In genomic region chr11:104531075-104531474, GRCh38 we compare ENCODE assay signal across 9 cellular contexts.
A peak's percentile ranks its signal among the peaks of the same experiment; 100 is the strongest.
DNase-seq lines count a peak whose midpoint lies in the region; ATAC-seq, FAIRE-seq and TF ChIP-seq lines count a peak whose summit lies in the region.
"Had no signal": no experiment of that assay in that cellular context is flagged by ENCODE, and none has a peak within 500 bp of the region (broad histone marks: within the 10 kb centered on the region; RNA-seq: fewer than 3 reads in every experiment).

No MANE protein-coding gene starts in this region.

- H3K4me1 ChIP-seq in mammary epithelial cell (ENCODE audit: insufficient read depth, low read length) = no peaks in the 10 kb centered on the region

- H3K9me3 ChIP-seq in mammary epithelial cell (replicated peaks; ENCODE audit: insufficient read depth, low read length) = no peaks in the 10 kb centered on the region

- in situ Hi-C loops in mammary epithelial cell (cut with MboI; ENCODE audit: low sequenced_read_pairs in 2 of 2) = no loop called here

- H2AFZ ChIP-seq in mammary epithelial cell (ENCODE audit: low read depth, low read length) = no peak overlapping the region

- no peak overlapping the region for H3K4me3 Mint-ChIP-seq in mesothelial cell of epicardium

- H3K27ac ChIP-seq in mammary epithelial cell (ENCODE audit: insufficient read depth, low read depth, low read length) = no peak overlapping the region

- no peak for FAIRE-seq in HTR-8/SVneo (lab: Jason Lieb, UNC)

- 94% methylated on average over 2 of the region's 2 CpGs for WGBS in mammary epithelial cell (ENCODE audit: low coverage, missing lambda C conversion rate)

- no peaks in the 10 kb centered on the region for H4K20me1 ChIP-seq in mammary epithelial cell (ENCODE audit: insufficient read depth, low read length)

- dilution Hi-C loops in mammary epithelial cell (cut with HindIII; ENCODE audit: low sequenced_read_pairs) = no loop called here

- H3K27me3 ChIP-seq in mammary epithelial cell (ENCODE audit: insufficient read depth, low read length) = no peaks in the 10 kb centered on the region

- H3K36me3 Mint-ChIP-seq in mesothelial cell of epicardium = no peaks in the 10 kb centered on the region

- H3K4me2 ChIP-seq in mammary epithelial cell (ENCODE audit: insufficient read depth, low read depth, low read length) = no peak overlapping the region

- no peak for ATAC-seq in GM19463 (IDR thresholded peaks at IDR 0.05; ENCODE audit: unreplicated experiment)

- H3K4me3 ChIP-seq in mammary epithelial cell (replicated peaks in 1 of 3; ENCODE audit: insufficient read depth in 1 of 3, low read depth in 2 of 3, low read length in 3 of 3) = no peak overlapping the region

- H3K9ac ChIP-seq in mammary epithelial cell (ENCODE audit: insufficient read depth, low read length) = no peak overlapping the region

- DNase-seq in NCI-H82 (lab: John Stamatoyannopoulos, UW) = peak; percentile 14
- no peak for DNase-seq in NCI-H82 treated with DMSO at 0.1 percent for 48 hours (lab: John Stamatoyannopoulos, UW; ENCODE audit: unreplicated experiment)
- peak; percentile 5 for DNase-seq in HTR-8/SVneo (ENCODE audit: insufficient read length, low spot score)
- DNase-seq in mammary epithelial cell = peak; percentile 3
- DNase-seq in renal cortical epithelial cell (ENCODE audit: low read depth) = peak; percentile 10
- DNase-seq in mesothelial cell of epicardium (ENCODE audit: low spot score in 2 of 2, unreplicated experiment in 2 of 2) = no peak
- no peak for DNase-seq in NCI-H2029 (lab: John Stamatoyannopoulos, UW)
- DNase-seq: NCI-H1930 had no signal

- H3K79me2 ChIP-seq in mammary epithelial cell (ENCODE audit: insufficient read depth, low read length) = no peaks in the 10 kb centered on the region

- no peaks in the 10 kb centered on the region for H3K27me3 Mint-ChIP-seq in mesothelial cell of epicardium (ENCODE audit: low read depth)

- CTCF ChIA-PET in mammary epithelial cell (lab: Charles Lee; ENCODE audit: low non-redundant PET) = no interaction called here

- peaks cover 39% of the 10 kb centered on the region for H3K4me1 Mint-ChIP-seq in mesothelial cell of epicardium

- BruUV-seq in mammary epithelial cell (replicated peaks; lab: Mats Ljungman, UMichigan) = no TSS peak

- no peak overlapping the region for H3K27ac Mint-ChIP-seq in mesothelial cell of epicardium

- intact Hi-C loops in mammary epithelial cell (cut with micrococcal nuclease) = no loop called here

- H3K36me3 ChIP-seq in mammary epithelial cell (ENCODE audit: insufficient read depth, low read length) = no peaks in the 10 kb centered on the region

- TF ChIP-seq CTCF in mammary epithelial cell (conservative IDR thresholded peaks at IDR 0.05 in 1 of 2, IDR thresholded peaks at IDR 0.05 in 1 of 2; ENCODE audit: extremely low read depth in 1 of 2, insufficient read depth in 1 of 2, low read depth in 1 of 2, low read length in 2 of 2) = peak; percentile 24 to 49
- no peak for TF ChIP-seq CTCF in mesothelial cell of epicardium (IDR thresholded peaks at IDR 0.05; ENCODE audit: unreplicated experiment)

- H3K9me3 Mint-ChIP-seq in mesothelial cell of epicardium = no peaks in the 10 kb centered on the region

Comparison
In these comparisons a context has a peak if more than half of its experiments do, and no peak if none do; other contexts are left out.
1. DNase-seq: peak in NCI-H82 (single experiment), HTR-8/SVneo (single experiment), mammary epithelial cell (single experiment) and renal cortical epithelial cell (single experiment); none in NCI-H82 treated with DMSO at 0.1 percent for 48 hours (single experiment), mesothelial cell of epicardium (0 of 2) and NCI-H2029 (single experiment).